22 cellular contexts compared by ENCODE assay signal in genomic region chr14:96261053-96261452, GRCh38. TPM values are rescaled to one million over a fixed set of nuclear protein-coding genes. Genes with fewer than 3 reads are reported as not detected.
DNase-seq lines count a peak whose midpoint lies in the region; ATAC-seq, FAIRE-seq and TF ChIP-seq lines count a peak whose summit lies in the region.
"Had no signal": no experiment of that assay in that cellular context is flagged by ENCODE, and none has a peak within 500 bp of the region (broad histone marks: within the 10 kb centered on the region; RNA-seq: fewer than 3 reads in every experiment).

No MANE protein-coding gene starts in this region.

- H3K36me3 Mint-ChIP-seq in HFFc6 (ENCODE audit: low read depth): peaks cover 83% of the 10 kb centered on the region
- peaks cover 3% of the 10 kb centered on the region for H3K36me3 Mint-ChIP-seq in astrocyte (ENCODE audit: low read depth, unreplicated experiment)
- H3K36me3 Mint-ChIP-seq: activated naive CD8-positive, alpha-beta T cell treated with anti-CD3 and anti-CD28 coated beads for 36 hours; brain; stimulated activated memory B cell treated with anti-CD40 and anti-IgM and Interleukin-4, amounts not matched to agents 10 μg/mL and 1 μg/mL and 100 μg/mL, for 72 hours had no signal

- DNase-seq in HFFc6 (no peak), NCI-H2171 (lab: John Stamatoyannopoulos, UW) (peak; percentile 72), astrocyte (ENCODE audit: low read depth) (no peak), pancreas (no peak), NCI-H128 (lab: John Stamatoyannopoulos, UW; ENCODE audit: unreplicated experiment) (no peak)
- DNase-seq: activated CD4-positive, alpha-beta T cell treated with anti-CD3 and anti-CD28 coated beads for 1 hour; activated naive CD8-positive, alpha-beta T cell treated with anti-CD3 and anti-CD28 coated beads for 36 hours; BE2C; GF-D8; H7; lower lobe of right lung; NCI-H1417 treated with DMSO at 0.1 percent for 48 hours; NCI-H526; occipital lobe; SK-N-SH; T1000; thyroid gland had no signal

- H3K4me1 ChIP-seq in astrocyte (ENCODE audit: insufficient read depth, low read length): peaks cover under 1% of the 10 kb centered on the region
- H3K4me1 ChIP-seq in pancreas: peaks cover 8 to 19% (median 12%) of the 10 kb centered on the region in 3 donors
- H3K4me1 ChIP-seq: BE2C, thyroid gland had no signal

- no peaks in the 10 kb centered on the region for H4K20me1 ChIP-seq in astrocyte (ENCODE audit: insufficient read depth, low read length)

- intact Hi-C loops in pancreas (cut with DNase I): no loop called here

- no peaks in the 10 kb centered on the region for H3K36me3 ChIP-seq in astrocyte (ENCODE audit: insufficient read depth, low read length)
- no peaks in the 10 kb centered on the region for H3K36me3 ChIP-seq in pancreas
- H3K36me3 ChIP-seq: BE2C, lower lobe of right lung, thyroid gland had no signal

- H3K4me2 ChIP-seq in astrocyte (ENCODE audit: low read length): no peak overlapping the region
- H3K4me2 ChIP-seq: SK-N-SH had no signal

- H3K4me3 ChIP-seq in astrocyte (ENCODE audit: insufficient read depth, low read depth, low read length): no peak overlapping the region
- H3K4me3 ChIP-seq in pancreas: no peak overlapping the region
- H3K4me3 ChIP-seq: lower lobe of right lung, thyroid gland had no signal

- WGBS in pancreas, 2 donors: 21 to 24% methylated on average over 5 of the region's 5 CpGs

- no peaks in the 10 kb centered on the region for H3K9me3 ChIP-seq in astrocyte (ENCODE audit: insufficient read depth, low read depth, low read length)
- H3K9me3 ChIP-seq in pancreas: no peaks in the 10 kb centered on the region
- H3K9me3 ChIP-seq: BE2C, lower lobe of right lung, thyroid gland had no signal

- H3K4me3 Mint-ChIP-seq in HFFc6 (peak overlapping the region; percentile 92; the same call in 1 of the 2 replicates), astrocyte (ENCODE audit: unreplicated experiment) (no peak overlapping the region)
- H3K4me3 Mint-ChIP-seq: activated naive CD8-positive, alpha-beta T cell treated with anti-CD3 and anti-CD28 coated beads for 36 hours; brain; stimulated activated memory B cell treated with anti-CD40 and anti-IgM and Interleukin-4, amounts not matched to agents 10 μg/mL and 1 μg/mL and 100 μg/mL, for 72 hours had no signal

- no peak overlapping the region for H2AFZ ChIP-seq in astrocyte (ENCODE audit: low read depth, low read length)

- H3K9me3 Mint-ChIP-seq in HFFc6 (peaks cover 4% of the 10 kb centered on the region; the same call in 1 of the 2 replicates), astrocyte (ENCODE audit: unreplicated experiment) (peaks cover 2% of the 10 kb centered on the region)
- H3K9me3 Mint-ChIP-seq: activated naive CD8-positive, alpha-beta T cell treated with anti-CD3 and anti-CD28 coated beads for 36 hours; stimulated activated memory B cell treated with anti-CD40 and anti-IgM and Interleukin-4, amounts not matched to agents 10 μg/mL and 1 μg/mL and 100 μg/mL, for 72 hours had no signal

- H3K9ac ChIP-seq in astrocyte (ENCODE audit: low read length): no peak overlapping the region
- H3K9ac ChIP-seq: SK-N-SH had no signal

- no peak for TF ChIP-seq CTCF in HFFc6 (IDR thresholded peaks at IDR 0.05)
- no peak for TF ChIP-seq CTCF in astrocyte (IDR thresholded peaks at IDR 0.05; ENCODE audit: insufficient read depth, low read depth, low read length)
- no peak for TF ChIP-seq CTCF in pancreas (IDR thresholded peaks at IDR 0.05)

- H3K27me3 Mint-ChIP-seq in HFFc6 (ENCODE audit: insufficient read depth) (peaks cover 2% of the 10 kb centered on the region), astrocyte (ENCODE audit: low read depth, unreplicated experiment) (peaks cover 13% of the 10 kb centered on the region)

- peak overlapping the region; percentile 42 for H3K27ac Mint-ChIP-seq in HFFc6
- peak overlapping the region; percentile 8 for H3K27ac Mint-ChIP-seq in astrocyte (ENCODE audit: unreplicated experiment)
- H3K27ac Mint-ChIP-seq: activated naive CD8-positive, alpha-beta T cell treated with anti-CD3 and anti-CD28 coated beads for 36 hours; brain; stimulated activated memory B cell treated with anti-CD40 and anti-IgM and Interleukin-4, amounts not matched to agents 10 μg/mL and 1 μg/mL and 100 μg/mL, for 72 hours had no signal

- peak; percentile 60 to 67 (median 62) for ATAC-seq in pancreas
- no peak for ATAC-seq in HG03469 (IDR thresholded peaks at IDR 0.05; ENCODE audit: unreplicated experiment)
- ATAC-seq in GM18519 (IDR thresholded peaks at IDR 0.05; ENCODE audit: low FRiP score, unreplicated experiment): no peak
- ATAC-seq: Panc1; stimulated activated memory B cell treated with anti-CD40 and anti-IgM and Interleukin-4, amounts not matched to agents 10 μg/mL and 1 μg/mL and 100 μg/mL, for 72 hours had no signal

- H3K4me1 Mint-ChIP-seq in HFFc6 (ENCODE audit: low read depth) (peaks cover 97% of the 10 kb centered on the region), astrocyte (ENCODE audit: low read depth, unreplicated experiment) (peaks cover 8% of the 10 kb centered on the region)
- H3K4me1 Mint-ChIP-seq: activated naive CD8-positive, alpha-beta T cell treated with anti-CD3 and anti-CD28 coated beads for 36 hours; stimulated activated memory B cell treated with anti-CD40 and anti-IgM and Interleukin-4, amounts not matched to agents 10 μg/mL and 1 μg/mL and 100 μg/mL, for 72 hours had no signal

- no peak for FAIRE-seq in astrocyte (lab: Jason Lieb, UNC)
- FAIRE-seq in pancreas (lab: Jason Lieb, UNC): no peak

- H3K27ac ChIP-seq in astrocyte (ENCODE audit: low read depth, low read length): no peak overlapping the region
- peak overlapping the region in 1 of 4 donors; percentile 27 for H3K27ac ChIP-seq in pancreas
- H3K27ac ChIP-seq: lower lobe of right lung, thyroid gland had no signal

- peaks cover 7% of the 10 kb centered on the region for H3K27me3 ChIP-seq in astrocyte (ENCODE audit: insufficient read depth, low read length)
- no peaks in the 10 kb centered on the region for H3K27me3 ChIP-seq in pancreas
- H3K27me3 ChIP-seq: BE2C, thyroid gland had no signal

- H3K79me2 ChIP-seq in astrocyte (ENCODE audit: insufficient read depth, low read length): no peaks in the 10 kb centered on the region

RNA-seq across cellular contexts. Expression of gene BDKRB1, which starts 5.0 kb away (rescaled TPM):
- 10 to 100 TPM; 41.5 to 67.8 (median 59.2) TPM for total RNA-seq in HFFc6 (2021; fragmentation: NEBNext Ultra II Directional; extraction: Animal tissue kit (Norgen Biotek cat#: 25700))
- total RNA-seq in astrocyte: 0.20 TPM in 1 of 2 replicates, not detected in the other
- under 1 TPM; 0.12 to 0.92 (median 0.50) TPM for total RNA-seq in pancreas
- 1 to 10 TPM; 3.0 to 4.5 TPM for polyA plus RNA-seq in pancreas
- total RNA-seq: activated naive CD8-positive, alpha-beta T cell treated with anti-CD3 and anti-CD28 coated beads for 36 hours; lower lobe of right lung; occipital lobe had no signal

RNA-seq across cellular contexts. Expression of gene BDKRB2, which starts 56.4 kb away (rescaled TPM):
- total RNA-seq in HFFc6 (2021; fragmentation: NEBNext Ultra II Directional; extraction: Animal tissue kit (Norgen Biotek cat#: 25700)): 10 to 100 TPM in 1 of 6 experiments, 1 to 10 TPM in 5; 5.8 to 11.2 (median 9.1) TPM
- total RNA-seq in astrocyte (0.70 and 0.89 TPM in 2 replicates), pancreas (1 to 10 TPM; 3.8 to 7.3 (median 6.6) TPM)
- polyA plus RNA-seq in pancreas: 1 to 10 TPM; 3.9 to 9.6 TPM
- total RNA-seq: activated naive CD8-positive, alpha-beta T cell treated with anti-CD3 and anti-CD28 coated beads for 36 hours had no signal

Comparison
In these comparisons a context has a peak if more than half of its experiments do, and no peak if none do; other contexts are left out.
1. ATAC-seq: peak in pancreas (4 of 4); none in HG03469 (single experiment) and GM18519 (single experiment).
2. RNA of gene BDKRB1, which starts 5.0 kb away (total RNA-seq): 41.5 to 67.8 TPM in HFFc6; 0.12 to 0.92 TPM in pancreas and 0.20 TPM in astrocyte; every median in the first group is over 10 times any median in the second.